15 cellular contexts compared by ENCODE assay signal in genomic region chrX:13685126-13685763, GRCh38. TPM values are rescaled to one million over a fixed set of nuclear protein-coding genes. Genes with fewer than 3 reads are reported as not detected.
DNase-seq lines count a peak whose midpoint lies in the region; ATAC-seq, FAIRE-seq and TF ChIP-seq lines count a peak whose summit lies in the region.
"Had no signal": no experiment of that assay in that cellular context is flagged by ENCODE, and none has a peak within 500 bp of the region (broad histone marks: within the 10 kb centered on the region; RNA-seq: fewer than 3 reads in every experiment).

No MANE protein-coding gene starts in this region.

- H3K27me3 ChIP-seq in mammary epithelial cell (ENCODE audit: insufficient read depth, low read length): no peaks in the 10 kb centered on the region
- no peaks in the 10 kb centered on the region for H3K27me3 ChIP-seq in MM.1S (replicated peaks; ENCODE audit: insufficient read depth, low read length)

- dilution Hi-C loops in mammary epithelial cell (cut with HindIII; ENCODE audit: low sequenced_read_pairs): no loop called here

- DNase-seq in ACHN: peak; percentile 21
- DNase-seq in RCC 7860 (ENCODE audit: low spot score): no peak
- DNase-seq in mammary epithelial cell: peak; percentile 71
- DNase-seq in T-helper 1 cell: no peak
- no peak for DNase-seq in SHP77 (lab: John Stamatoyannopoulos, UW)
- no peak for DNase-seq in MM.1S
- DNase-seq: amniotic stem cell, dermis blood vessel endothelial cell, DMS79, naive B cell had no signal

- CTCF ChIA-PET in mammary epithelial cell (lab: Charles Lee; ENCODE audit: low non-redundant PET): interaction anchor here (0.6 kb wide), 1 partner anchor 377 kb away, joined by 3 read pairs; no protein-coding TSS in a partner anchor

- H3K4me1 ChIP-seq in mammary epithelial cell (ENCODE audit: insufficient read depth, low read length): peaks cover 17% of the 10 kb centered on the region
- H3K4me1 ChIP-seq in MM.1S (ENCODE audit: low read length): peaks cover 6% of the 10 kb centered on the region; the same call in 1 of the 2 replicates

- in situ Hi-C loops in ACHN (cut with HindIII; ENCODE audit: low pct_ligation_motif_present, low pct_unique_long_range_greater_than_20kb, low sequenced_read_pairs): no loop called here
- in situ Hi-C loops in mammary epithelial cell (cut with MboI; ENCODE audit: low sequenced_read_pairs in 2 of 2): no loop called here

- H2AFZ ChIP-seq in mammary epithelial cell (ENCODE audit: low read depth, low read length) (no peak overlapping the region), MM.1S (ENCODE audit: low read length) (no peak overlapping the region)

- H3K27ac ChIP-seq in mammary epithelial cell (ENCODE audit: insufficient read depth, low read depth, low read length) (peak overlapping the region; percentile 13), MM.1S (ENCODE audit: low read length) (no peak overlapping the region)
- H3K27ac ChIP-seq: HL-60, SK-N-MC had no signal

- BruUV-seq in mammary epithelial cell (replicated peaks; lab: Mats Ljungman, UMichigan): no TSS peak

- H3K9me3 ChIP-seq in mammary epithelial cell (replicated peaks; ENCODE audit: insufficient read depth, low read length): no peaks in the 10 kb centered on the region
- no peaks in the 10 kb centered on the region for H3K9me3 ChIP-seq in MM.1S (replicated peaks; ENCODE audit: insufficient read depth, low read length)

- no peaks in the 10 kb centered on the region for H4K20me1 ChIP-seq in mammary epithelial cell (ENCODE audit: insufficient read depth, low read length)
- H4K20me1 ChIP-seq in MM.1S (ENCODE audit: insufficient read depth, low read length): no peaks in the 10 kb centered on the region

- WGBS in mammary epithelial cell (ENCODE audit: low coverage, missing lambda C conversion rate): 21% methylated on average over 3 of the region's 3 CpGs

- H3K4me2 ChIP-seq in mammary epithelial cell (ENCODE audit: insufficient read depth, low read depth, low read length) (peak overlapping the region; percentile 26), MM.1S (ENCODE audit: low read depth, low read length) (no peak overlapping the region)

- peak overlapping the region; percentile 30 for H3K4me3 ChIP-seq in GM08714 (ENCODE audit: low read length)
- no peak overlapping the region for H3K4me3 ChIP-seq in mammary epithelial cell (replicated peaks in 1 of 3; ENCODE audit: insufficient read depth in 1 of 3, low read depth in 2 of 3, low read length in 3 of 3)
- H3K4me3 ChIP-seq in MM.1S (ENCODE audit: low read length): no peak overlapping the region
- H3K4me3 ChIP-seq: SK-N-MC had no signal

- ATAC-seq in GM19452 (IDR thresholded peaks at IDR 0.05; ENCODE audit: unreplicated experiment): no peak
- ATAC-seq: WTC11 had no signal

- H3F3A ChIP-seq in MM.1S (ENCODE audit: insufficient read depth, low read length): no peaks in the 10 kb centered on the region

- TF ChIP-seq CTCF in mammary epithelial cell (conservative IDR thresholded peaks at IDR 0.05 in 1 of 2, IDR thresholded peaks at IDR 0.05 in 1 of 2; ENCODE audit: extremely low read depth in 1 of 2, insufficient read depth in 1 of 2, low read depth in 1 of 2, low read length in 2 of 2) (no peak), MM.1S (IDR thresholded peaks at IDR 0.05; ENCODE audit: low read length) (no peak)

- H3K36me3 ChIP-seq in mammary epithelial cell (ENCODE audit: insufficient read depth, low read length) (no peaks in the 10 kb centered on the region), MM.1S (replicated peaks; ENCODE audit: insufficient read depth, low read length) (no peaks in the 10 kb centered on the region)

- H3K9ac ChIP-seq in mammary epithelial cell (ENCODE audit: insufficient read depth, low read length) (no peak overlapping the region), MM.1S (ENCODE audit: low read length) (no peak overlapping the region)

- H3K9me2 ChIP-seq in MM.1S (replicated peaks; ENCODE audit: insufficient read depth, low read length): no peaks in the 10 kb centered on the region

- intact Hi-C loops in mammary epithelial cell (cut with micrococcal nuclease): no loop called here

- peak; percentile 58 for FAIRE-seq in RCC 7860 (lab: Jason Lieb, UNC)

- H3K79me2 ChIP-seq in mammary epithelial cell (ENCODE audit: insufficient read depth, low read length): peaks cover 12% of the 10 kb centered on the region
- H3K79me2 ChIP-seq in MM.1S (ENCODE audit: low read length): peaks cover 13% of the 10 kb centered on the region

RNA-seq across cellular contexts. Expression of gene RAB9A, which starts 3.7 kb away (rescaled TPM):
- total RNA-seq in mammary epithelial cell: 10 to 100 TPM; 37.2 to 42.2 TPM
- 31.8 TPM for polyA plus RNA-seq in mammary epithelial cell
- polyA minus RNA-seq in mammary epithelial cell: 9.4 TPM

RNA-seq across cellular contexts. Expression of gene TCEANC, which starts 32.3 kb away (rescaled TPM):
- total RNA-seq in mammary epithelial cell: 1 to 10 TPM; 3.9 to 4.2 TPM
- 0.69 TPM for polyA plus RNA-seq in mammary epithelial cell
- not detected for polyA minus RNA-seq in mammary epithelial cell

RNA-seq across cellular contexts. Expression of gene TRAPPC2, which starts 49.2 kb away (rescaled TPM):
- total RNA-seq in mammary epithelial cell: 10 to 100 TPM; 25.3 to 31.2 TPM
- polyA plus RNA-seq in mammary epithelial cell: 13.9 TPM
- 20.3 TPM for polyA minus RNA-seq in mammary epithelial cell

RNA-seq across cellular contexts. Expression of gene OFD1, which starts 49.3 kb away (rescaled TPM):
- total RNA-seq in mammary epithelial cell: 10 to 100 TPM; 39.3 to 42.0 TPM
- 12.5 TPM for polyA plus RNA-seq in mammary epithelial cell
- 3.2 TPM for polyA minus RNA-seq in mammary epithelial cell

Comparison
In these comparisons a context has a peak if more than half of its experiments do, and no peak if none do; other contexts are left out.
1. DNase-seq: peak in ACHN (single experiment) and mammary epithelial cell (single experiment); none in RCC 7860 (single experiment), T-helper 1 cell (0 of 5), SHP77 (0 of 2) and MM.1S (single experiment).